Comparison of ENCODE assay signal across 10 cellular contexts in genomic region chr7:35725280-35725680, GRCh38. TPM values are rescaled to one million over a fixed set of nuclear protein-coding genes. Genes with fewer than 3 reads are reported as not detected.
DNase-seq lines count a peak whose midpoint lies in the region; ATAC-seq lines count a peak whose summit lies in the region.
"Had no signal": no experiment of that assay in that cellular context is flagged by ENCODE, and none has a peak within 500 bp of the region (broad histone marks: within the 10 kb centered on the region; RNA-seq: fewer than 3 reads in every experiment).

No MANE protein-coding gene starts in this region.

- no peaks in the 10 kb centered on the region for H3K9me3 ChIP-seq in aorta (ENCODE audit: control insufficient read depth, low read length)
- H3K9me3 ChIP-seq: heart left ventricle had no signal

- DNase-seq in GM19238 (ENCODE audit: insufficient read length, low spot score) (peak; percentile 26), aorta (no peak), caudate nucleus (lab: John Stamatoyannopoulos, UW) (no peak), HuH-7 (ENCODE audit: low spot score) (no peak), retina (no peak)
- DNase-seq in activated CD8-positive, alpha-beta memory T cell treated with anti-CD3 and anti-CD28 coated beads, Interleukin-2, amount 50 U/mL, for 1 hour (ENCODE audit: extremely low read depth), result peak; percentile 59
- DNase-seq in stimulated activated CD8-positive, alpha-beta memory T cell treated with anti-CD3 and anti-CD28 coated beads, Interleukin-12 subunit alpha, Interleukin-12 subunit beta, amount 100 ng/mL, for 1 hour (ENCODE audit: low read depth), result peak; percentile 26

- intact Hi-C loops in aorta (cut with DNase I), result no loop called here

- H3K4me1 ChIP-seq in aorta (ENCODE audit: control insufficient read depth in 1 of 2, insufficient read depth in 2 of 2, low read length in 2 of 2), result no peaks in the 10 kb centered on the region

- WGBS in aorta, 2 donors, result 86 to 91% methylated on average over 10 of the region's 10 CpGs

- no peak overlapping the region for H3K27ac ChIP-seq in aorta (ENCODE audit: low read depth in 1 of 2, low read length in 2 of 2)
- no peak overlapping the region for H3K27ac ChIP-seq in caudate nucleus (ENCODE audit: low read depth, low read length)

- ATAC-seq in HG03135 (IDR thresholded peaks at IDR 0.05; ENCODE audit: unreplicated experiment), result peak; percentile 44
- ATAC-seq in aorta (ENCODE audit: low FRiP score), result no peak
- ATAC-seq: heart left ventricle, Panc1 had no signal

- H3K27me3 ChIP-seq in aorta (ENCODE audit: control insufficient read depth in 1 of 2, insufficient read depth in 2 of 2, low read length in 1 of 2), result no peaks in the 10 kb centered on the region
- H3K27me3 ChIP-seq: heart left ventricle had no signal

- H3K4me3 ChIP-seq in aorta (ENCODE audit: low read length in 2 of 2), result no peak overlapping the region
- H3K4me3 ChIP-seq: heart left ventricle had no signal

- no peaks in the 10 kb centered on the region for H3K36me3 ChIP-seq in aorta (ENCODE audit: control insufficient read depth in 1 of 2, insufficient read depth in 2 of 2, low read length in 1 of 2)
- H3K36me3 ChIP-seq: heart left ventricle had no signal

RNA-seq across cellular contexts. Expression of gene HERPUD2, which starts 30.3 kb away (rescaled TPM):
- total RNA-seq in aorta, result 10 to 100 TPM; 24.7 to 26.4 TPM
- 10 to 100 TPM; 17.0 to 17.5 TPM for polyA plus RNA-seq in aorta

Comparison
In these comparisons a context has a peak if more than half of its experiments do, and no peak if none do; other contexts are left out.
1. DNase-seq: peak in GM19238 (single experiment), activated CD8-positive, alpha-beta memory T cell treated with anti-CD3 and anti-CD28 coated beads, Interleukin-2, amount 50 U/mL, for 1 hour (single experiment) and stimulated activated CD8-positive, alpha-beta memory T cell treated with anti-CD3 and anti-CD28 coated beads, Interleukin-12 subunit alpha, Interleukin-12 subunit beta, amount 100 ng/mL, for 1 hour (single experiment); none in aorta (0 of 2), caudate nucleus (0 of 61), HuH-7 (single experiment) and retina (single experiment).